11 cellular contexts compared by ENCODE assay signal in the genomic region with DNA sequence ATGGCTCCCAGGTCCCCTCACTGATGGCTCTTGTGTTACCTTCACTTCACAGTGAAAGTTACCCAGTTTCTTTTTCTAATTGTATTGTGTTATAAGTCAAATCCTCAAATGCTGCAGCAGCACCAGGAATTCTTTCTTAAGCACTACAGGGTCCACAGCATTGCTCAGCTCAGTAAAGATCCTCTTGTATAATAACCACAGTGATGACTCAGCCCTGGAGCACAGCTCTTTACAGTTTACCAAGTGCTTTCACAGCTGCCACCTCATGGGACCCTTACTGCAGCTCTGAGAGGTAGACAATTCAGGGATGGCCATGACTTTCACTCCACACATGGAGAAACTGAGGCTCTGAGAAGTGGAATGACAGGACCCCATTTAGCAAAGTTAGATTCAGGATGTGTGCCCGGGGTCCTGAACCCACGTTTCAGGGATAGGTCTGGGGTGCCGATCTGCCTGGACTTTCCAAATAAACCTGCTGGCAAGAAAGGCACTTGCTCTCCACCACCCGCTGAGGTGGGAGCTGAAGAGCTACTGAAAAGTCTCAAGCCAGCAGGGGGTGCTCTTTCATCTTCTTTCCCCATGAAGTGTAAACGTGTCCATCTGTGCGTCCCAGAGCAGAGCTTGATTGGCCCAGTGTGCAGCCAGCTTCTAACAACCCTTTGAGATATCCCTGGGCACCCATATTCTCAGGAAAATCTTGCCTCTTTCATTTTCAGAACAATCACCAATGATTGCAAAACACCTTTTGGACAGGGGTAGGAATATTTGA. TPM values are rescaled to one million over a fixed set of nuclear protein-coding genes. Genes with fewer than 3 reads are reported as not detected.
DNase-seq lines count a peak whose midpoint lies in the region; ATAC-seq, FAIRE-seq and TF ChIP-seq lines count a peak whose summit lies in the region.
"Had no signal": no experiment of that assay in that cellular context is flagged by ENCODE, and none has a peak within 500 bp of the region (broad histone marks: within the 10 kb centered on the region; RNA-seq: fewer than 3 reads in every experiment).

No MANE protein-coding gene starts in this region.

- intact Hi-C loops in activated CD8-positive, alpha-beta T cell treated with anti-CD3 and anti-CD28 coated beads for 36 hours (cut with micrococcal nuclease), result no loop called here
- intact Hi-C loops in pancreas (cut with DNase I), result no loop called here

- FAIRE-seq in pancreas (lab: Jason Lieb, UNC) (no peak), RCC 7860 (lab: Jason Lieb, UNC) (no peak)
- FAIRE-seq: TTC549 had no signal

- no peak for ATAC-seq in activated CD8-positive, alpha-beta T cell treated with anti-CD3 and anti-CD28 coated beads for 36 hours
- no peak for ATAC-seq in activated CD8-positive, alpha-beta T cell treated with anti-CD3 and anti-CD28 coated beads, Interleukin-2, amount 10 ng/mL, durations not matched to agents 7 days and 5 days
- no peak for ATAC-seq in pancreas

- no peaks in the 10 kb centered on the region for H3K36me3 Mint-ChIP-seq in activated CD8-positive, alpha-beta T cell treated with anti-CD3 and anti-CD28 coated beads for 36 hours (ENCODE audit: low read depth)
- no peaks in the 10 kb centered on the region for H3K36me3 Mint-ChIP-seq in activated CD8-positive, alpha-beta T cell treated with anti-CD3 and anti-CD28 coated beads, Interleukin-2, amount 10 ng/mL, durations not matched to agents 7 days and 5 days (ENCODE audit: low read depth)
- no peaks in the 10 kb centered on the region for H3K36me3 Mint-ChIP-seq in neural crest cell (ENCODE audit: low read depth)

- no peak overlapping the region for H3K27ac Mint-ChIP-seq in activated CD8-positive, alpha-beta T cell treated with anti-CD3 and anti-CD28 coated beads for 36 hours
- no peak overlapping the region for H3K27ac Mint-ChIP-seq in activated CD8-positive, alpha-beta T cell treated with anti-CD3 and anti-CD28 coated beads, Interleukin-2, amount 10 ng/mL, durations not matched to agents 7 days and 5 days
- no peak overlapping the region for H3K27ac Mint-ChIP-seq in neural crest cell (ENCODE audit: unreplicated experiment)

- H3K27me3 ChIP-seq in pancreas, result peaks cover 0 to 13% (median 0%) of the 10 kb centered on the region in 4 donors

- H3K4me3 ChIP-seq in pancreas, result no peak overlapping the region
- H3K4me3 ChIP-seq: BLaER1 had no signal

- H3K9me3 ChIP-seq in pancreas, result no peaks in the 10 kb centered on the region

- H3K9me3 Mint-ChIP-seq in activated CD8-positive, alpha-beta T cell treated with anti-CD3 and anti-CD28 coated beads for 36 hours, result no peaks in the 10 kb centered on the region
- H3K9me3 Mint-ChIP-seq in activated CD8-positive, alpha-beta T cell treated with anti-CD3 and anti-CD28 coated beads, Interleukin-2, amount 10 ng/mL, durations not matched to agents 7 days and 5 days (ENCODE audit: insufficient read depth), result no peaks in the 10 kb centered on the region
- peaks cover 3% of the 10 kb centered on the region for H3K9me3 Mint-ChIP-seq in neural crest cell

- H3K27ac ChIP-seq in pancreas, result no peak overlapping the region
- H3K27ac ChIP-seq: BLaER1 had no signal

- H3K4me1 Mint-ChIP-seq in activated CD8-positive, alpha-beta T cell treated with anti-CD3 and anti-CD28 coated beads for 36 hours (ENCODE audit: low read depth), result no peaks in the 10 kb centered on the region
- H3K4me1 Mint-ChIP-seq in activated CD8-positive, alpha-beta T cell treated with anti-CD3 and anti-CD28 coated beads, Interleukin-2, amount 10 ng/mL, durations not matched to agents 7 days and 5 days (ENCODE audit: low read depth), result no peaks in the 10 kb centered on the region
- peaks cover 5% of the 10 kb centered on the region for H3K4me1 Mint-ChIP-seq in neural crest cell

- no peaks in the 10 kb centered on the region for H3K4me1 ChIP-seq in pancreas
- H3K4me1 ChIP-seq: BLaER1 had no signal

- H3K4me3 Mint-ChIP-seq in activated CD8-positive, alpha-beta T cell treated with anti-CD3 and anti-CD28 coated beads for 36 hours, result no peak overlapping the region
- no peak overlapping the region for H3K4me3 Mint-ChIP-seq in activated CD8-positive, alpha-beta T cell treated with anti-CD3 and anti-CD28 coated beads, Interleukin-2, amount 10 ng/mL, durations not matched to agents 7 days and 5 days
- no peak overlapping the region for H3K4me3 Mint-ChIP-seq in neural crest cell

- no peaks in the 10 kb centered on the region for H3K27me3 Mint-ChIP-seq in activated CD8-positive, alpha-beta T cell treated with anti-CD3 and anti-CD28 coated beads for 36 hours
- H3K27me3 Mint-ChIP-seq in activated CD8-positive, alpha-beta T cell treated with anti-CD3 and anti-CD28 coated beads, Interleukin-2, amount 10 ng/mL, durations not matched to agents 7 days and 5 days (ENCODE audit: low read depth), result no peaks in the 10 kb centered on the region
- H3K27me3 Mint-ChIP-seq in neural crest cell (ENCODE audit: low read depth), result peaks cover 3% of the 10 kb centered on the region

- in situ Hi-C loops in KBM-7 (cut with MboI; ENCODE audit: low pct_unique_long_range_greater_than_20kb, low sequenced_read_pairs), result no loop called here

- peak; percentile 23 for DNase-seq in activated CD8-positive, alpha-beta T cell treated with anti-CD3 and anti-CD28 coated beads for 36 hours
- DNase-seq in activated CD8-positive, alpha-beta T cell treated with anti-CD3 and anti-CD28 coated beads, Interleukin-2, amount 10 ng/mL, durations not matched to agents 7 days and 5 days, result no peak
- peak; percentile 20 for DNase-seq in KBM-7
- peak; percentile 11 for DNase-seq in SW480 (ENCODE audit: low spot score)
- DNase-seq in neural crest cell (ENCODE audit: low read depth, low spot score), result no peak
- DNase-seq in pancreas, result no peak
- DNase-seq in RCC 7860 (ENCODE audit: low spot score), result no peak
- DNase-seq in T-helper 9 cell, result no peak
- DNase-seq: foreskin melanocyte had no signal

- POLR2A ChIA-PET in activated CD8-positive, alpha-beta T cell treated with anti-CD3 and anti-CD28 coated beads for 36 hours (lab: Charles Lee), result no interaction called here
- POLR2A ChIA-PET in activated CD8-positive, alpha-beta T cell treated with anti-CD3 and anti-CD28 coated beads, Interleukin-2, amount 10 ng/mL, durations not matched to agents 7 days and 5 days (lab: Charles Lee), result no interaction called here

- 32 to 35% methylated on average over 6 of the region's 6 CpGs for whole genome bisulfite sequencing in pancreas, 2 donors

- no peak for TF ChIP-seq CTCF in activated CD8-positive, alpha-beta T cell treated with anti-CD3 and anti-CD28 coated beads for 36 hours (IDR thresholded peaks at IDR 0.05)
- TF ChIP-seq CTCF in neural crest cell (conservative IDR thresholded peaks at IDR 0.05) (peak; percentile 23), pancreas (IDR thresholded peaks at IDR 0.05) (no peak)

- no peaks in the 10 kb centered on the region for H3K36me3 ChIP-seq in pancreas
- H3K36me3 ChIP-seq: BLaER1 had no signal

- CTCF ChIA-PET in activated CD8-positive, alpha-beta T cell treated with anti-CD3 and anti-CD28 coated beads for 36 hours (lab: Charles Lee), result interaction anchor here (0.9 kb wide), 1 partner anchor 31 kb away, joined by 3 read pairs; no protein-coding TSS in a partner anchor
- CTCF ChIA-PET in activated CD8-positive, alpha-beta T cell treated with anti-CD3 and anti-CD28 coated beads, Interleukin-2, amount 10 ng/mL, durations not matched to agents 7 days and 5 days (lab: Charles Lee), result no interaction called here

RNA-seq across cellular contexts. Expression of a gene that starts 35.7 kb away (rescaled TPM):
- total RNA-seq in activated CD8-positive, alpha-beta T cell treated with anti-CD3 and anti-CD28 coated beads for 36 hours, result not detected
- total RNA-seq in activated CD8-positive, alpha-beta T cell treated with anti-CD3 and anti-CD28 coated beads, Interleukin-2, amount 10 ng/mL, durations not matched to agents 7 days and 5 days, result not detected
- total RNA-seq in neural crest cell (0.84 and 0.91 TPM in 2 replicates), pancreas (not detected)
- not detected for polyA plus RNA-seq in pancreas

Comparison
In these comparisons a context has a peak if more than half of its experiments do, and no peak if none do; other contexts are left out.
1. DNase-seq: peak in activated CD8-positive, alpha-beta T cell treated with anti-CD3 and anti-CD28 coated beads for 36 hours (single experiment), KBM-7 (single experiment) and SW480 (single experiment); none in activated CD8-positive, alpha-beta T cell treated with anti-CD3 and anti-CD28 coated beads, Interleukin-2, amount 10 ng/mL, durations not matched to agents 7 days and 5 days (single experiment), neural crest cell (single experiment), pancreas (0 of 6), RCC 7860 (single experiment) and T-helper 9 cell (single experiment).